18 cellular contexts compared by ENCODE assay signal in the genomic region with DNA sequence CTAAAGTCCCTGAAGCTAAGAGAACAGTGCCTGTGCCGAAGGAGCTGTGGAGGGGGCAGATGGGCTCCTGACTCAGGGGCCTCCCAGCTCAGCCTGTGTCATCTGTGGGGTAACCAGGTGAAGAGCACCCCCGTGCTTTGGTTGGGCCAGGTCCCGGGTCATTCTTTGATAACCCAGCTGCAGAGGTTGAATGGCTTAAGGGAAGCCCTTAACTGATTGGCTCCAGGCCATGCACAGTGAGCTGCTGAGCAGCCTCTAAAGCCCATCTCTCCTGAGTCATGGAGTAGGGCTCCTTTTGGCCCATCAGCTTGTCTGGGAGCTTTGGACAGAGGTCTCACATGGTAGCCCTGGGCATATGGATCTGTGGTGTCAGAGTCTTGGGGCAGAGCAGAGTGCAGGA. TPM values are rescaled to one million over a fixed set of nuclear protein-coding genes. Genes with fewer than 3 reads are reported as not detected.
DNase-seq lines count a peak whose midpoint lies in the region; TF ChIP-seq lines count a peak whose summit lies in the region.
"Had no signal": no experiment of that assay in that cellular context is flagged by ENCODE, and none has a peak within 500 bp of the region (broad histone marks: within the 10 kb centered on the region; RNA-seq: fewer than 3 reads in every experiment).

No MANE protein-coding gene starts in this region.

- H3K4me3 Mint-ChIP-seq in HFFc6, result no peak overlapping the region
- H3K4me3 Mint-ChIP-seq: activated CD4-positive, alpha-beta T cell treated with anti-CD3 and anti-CD28 coated beads, Interleukin-2, amount 10 ng/mL, durations not matched to agents 7 days and 5 days; activated naive CD8-positive, alpha-beta T cell treated with anti-CD3 and anti-CD28 coated beads for 36 hours; CD8-positive, alpha-beta memory T cell; central memory CD8-positive, alpha-beta T cell had no signal

- TF ChIP-seq POLR2A in adrenal gland (IDR thresholded peaks at IDR 0.05), result no peak
- no peak for TF ChIP-seq POLR2A in tibial nerve (IDR thresholded peaks at IDR 0.05)

- peaks cover 56% of the 10 kb centered on the region for H3K4me1 Mint-ChIP-seq in HFFc6 (ENCODE audit: low read depth)
- H3K4me1 Mint-ChIP-seq: activated CD4-positive, alpha-beta T cell treated with anti-CD3 and anti-CD28 coated beads, Interleukin-2, amount 10 ng/mL, durations not matched to agents 7 days and 5 days; activated naive CD8-positive, alpha-beta T cell treated with anti-CD3 and anti-CD28 coated beads for 36 hours; CD8-positive, alpha-beta memory T cell; central memory CD8-positive, alpha-beta T cell had no signal

- TF ChIP-seq CTCF in HFFc6 (IDR thresholded peaks at IDR 0.05) (no peak), adrenal gland (IDR thresholded peaks at IDR 0.05) (no peak), tibial nerve (IDR thresholded peaks at IDR 0.05) (no peak)

- DNase-seq in A172 (ENCODE audit: low spot score), result peak; percentile 87
- DNase-seq in HFFc6, result peak; percentile 73
- peak in 6 of 7 donors; percentile 72 to 78 (median 74) for DNase-seq in adrenal gland
- peak; percentile 59 for DNase-seq in hepatic stellate cell (ENCODE audit: low spot score)
- no peak for DNase-seq in activated CD4-positive, alpha-beta T cell treated with anti-CD3 and anti-CD28 coated beads for 48 hours
- no peak for DNase-seq in NAMALWA (ENCODE audit: low spot score)
- DNase-seq in tibial nerve (ENCODE audit: low spot score in 2 of 2), result no peak
- no peak for DNase-seq in amygdala (lab: John Stamatoyannopoulos, UW)
- DNase-seq: activated CD4-positive, alpha-beta T cell treated with anti-CD3 and anti-CD28 coated beads, Interleukin-2, amount 10 ng/mL, durations not matched to agents 7 days and 5 days; activated naive CD8-positive, alpha-beta T cell treated with anti-CD3 and anti-CD28 coated beads for 36 hours; CD8-positive, alpha-beta memory T cell; effector memory CD4-positive, alpha-beta T cell; hypothalamus; midbrain; NCI-H1930; NCI-H524 treated with DMSO at 0.1 percent for 48 hours had no signal

- no peak for TF ChIP-seq EP300 in tibial nerve (IDR thresholded peaks at IDR 0.05)

- peak overlapping the region in 1 of 5 donors; percentile 38 for H3K27ac ChIP-seq in adrenal gland
- no peak overlapping the region for H3K27ac ChIP-seq in tibial nerve

- intact Hi-C loops in adrenal gland (cut with DNase I), result no loop called here

- H3K4me3 ChIP-seq in adrenal gland (no peak overlapping the region), tibial nerve (no peak overlapping the region)

- H3K36me3 ChIP-seq in adrenal gland (replicated peaks in 1 of 2), result no peaks in the 10 kb centered on the region
- H3K36me3 ChIP-seq in tibial nerve, result no peaks in the 10 kb centered on the region

- H3K9me3 Mint-ChIP-seq in HFFc6, result no peaks in the 10 kb centered on the region
- H3K9me3 Mint-ChIP-seq: activated CD4-positive, alpha-beta T cell treated with anti-CD3 and anti-CD28 coated beads, Interleukin-2, amount 10 ng/mL, durations not matched to agents 7 days and 5 days; central memory CD8-positive, alpha-beta T cell had no signal

- 28 to 40% (median 32%) methylated on average over 2 to 3 of the region's 3 CpGs for WGBS in adrenal gland, 4 donors
- WGBS in tibial nerve, 2 donors, result 87 to 88% methylated on average over 3 of the region's 3 CpGs

- H3K4me1 ChIP-seq in adrenal gland (replicated peaks in 1 of 2) (peaks cover 3 to 16% of the 10 kb centered on the region in 2 donors), tibial nerve (peaks cover 0 to 51% (median 9%) of the 10 kb centered on the region in 4 donors)

- H3K27me3 ChIP-seq in adrenal gland (no peaks in the 10 kb centered on the region), tibial nerve (no peaks in the 10 kb centered on the region)

- peaks cover 37% of the 10 kb centered on the region for H3K36me3 Mint-ChIP-seq in HFFc6 (ENCODE audit: low read depth)
- H3K36me3 Mint-ChIP-seq: activated naive CD8-positive, alpha-beta T cell treated with anti-CD3 and anti-CD28 coated beads for 36 hours; CD8-positive, alpha-beta memory T cell had no signal

- H3K9me3 ChIP-seq in adrenal gland (replicated peaks in 1 of 3), result no peaks in the 10 kb centered on the region
- H3K9me3 ChIP-seq in tibial nerve, result no peaks in the 10 kb centered on the region

- H3K27ac Mint-ChIP-seq in HFFc6, result peak overlapping the region; percentile 72
- H3K27ac Mint-ChIP-seq: activated CD4-positive, alpha-beta T cell treated with anti-CD3 and anti-CD28 coated beads, Interleukin-2, amount 10 ng/mL, durations not matched to agents 7 days and 5 days; activated naive CD8-positive, alpha-beta T cell treated with anti-CD3 and anti-CD28 coated beads for 36 hours; CD8-positive, alpha-beta memory T cell had no signal

- peaks cover 9% of the 10 kb centered on the region; the same call in 1 of the 2 replicates for H3K27me3 Mint-ChIP-seq in HFFc6 (ENCODE audit: insufficient read depth)
- H3K27me3 Mint-ChIP-seq: activated CD4-positive, alpha-beta T cell treated with anti-CD3 and anti-CD28 coated beads, Interleukin-2, amount 10 ng/mL, durations not matched to agents 7 days and 5 days had no signal

RNA-seq across cellular contexts. Expression of a gene that starts 28.7 kb away (rescaled TPM):
- total RNA-seq in A172 (2014; rRNA removed; shearing (Covaris generic)), result 8.2 and 8.4 TPM in 2 replicates
- 10 to 100 TPM; 22.2 to 24.1 (median 23.4) TPM for total RNA-seq in HFFc6 (2021; fragmentation: NEBNext Ultra II Directional; extraction: Animal tissue kit (Norgen Biotek cat#: 25700))
- total RNA-seq in adrenal gland, result 10 to 100 TPM in 5 of 8 donors, 1 to 10 TPM in 3; 3.0 to 28.2 (median 11.9) TPM
- 10 to 100 TPM in 2 of 3 donors, 1 to 10 TPM in 1; 3.1 to 99.8 (median 15.9) TPM for polyA plus RNA-seq in adrenal gland
- total RNA-seq in tibial nerve, result 10 to 100 TPM; 14.9 to 55.8 (median 27.7) TPM
- total RNA-seq: OCI-LY7 had no signal
- polyA plus RNA-seq: CD8-positive, alpha-beta memory T cell had no signal

Comparison
In these comparisons a context has a peak if more than half of its experiments do, and no peak if none do; other contexts are left out.
1. DNase-seq: peak in A172 (single experiment), HFFc6 (single experiment), adrenal gland (6 of 7) and hepatic stellate cell (single experiment); none in activated CD4-positive, alpha-beta T cell treated with anti-CD3 and anti-CD28 coated beads for 48 hours (single experiment), NAMALWA (single experiment), tibial nerve (0 of 2) and amygdala (0 of 56).